8 cellular contexts compared by ENCODE assay signal in the genomic region with DNA sequence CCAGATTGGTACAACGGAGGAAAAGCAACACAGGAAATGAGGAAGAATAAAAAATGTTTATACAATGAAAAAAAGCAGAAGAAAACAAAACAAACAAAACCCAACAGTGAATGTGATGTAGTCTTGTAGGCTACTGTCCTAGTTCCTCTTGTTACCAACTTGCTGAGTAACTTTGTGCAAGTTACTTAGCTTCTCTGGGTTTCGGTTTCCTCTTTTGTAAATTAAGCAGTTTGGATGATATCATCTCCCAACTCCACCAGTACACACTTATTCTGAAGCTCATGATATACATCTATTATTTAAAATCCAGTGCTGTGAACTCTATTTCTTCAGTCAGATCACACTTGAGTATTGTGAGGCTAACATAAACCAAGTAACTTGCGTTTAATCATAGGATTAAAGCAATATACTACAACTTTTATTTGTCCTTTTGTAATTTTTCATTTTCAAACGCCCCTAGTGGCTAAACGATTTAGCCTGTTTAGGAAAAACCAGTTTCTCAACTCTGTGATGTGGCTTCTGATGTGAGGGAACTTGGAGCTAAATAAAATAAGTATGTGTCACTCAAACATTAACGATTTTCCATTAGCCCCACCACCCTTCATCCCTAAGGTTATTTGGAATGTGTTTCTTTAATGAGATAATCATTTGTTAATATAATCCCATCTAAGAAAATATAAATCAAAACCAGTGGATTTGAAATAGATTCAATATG. TPM values are rescaled to one million over a fixed set of nuclear protein-coding genes. Genes with fewer than 3 reads are reported as not detected.
A peak's percentile ranks its signal among the peaks of the same experiment; 100 is the strongest.
DNase-seq lines count a peak whose midpoint lies in the region; ATAC-seq, FAIRE-seq and TF ChIP-seq lines count a peak whose summit lies in the region.

No MANE protein-coding gene starts in this region.

- H3K36me3 Mint-ChIP-seq in dendritic cell treated with granulocyte-macrophage colony-stimulating factor and Interleukin-4, amounts not matched to agents 40 ng/mL and 50 ng/mL, for 4 days (ENCODE audit: low read depth), result peaks cover 24% of the 10 kb centered on the region
- peaks cover 9 to 13% (median 11%) of the 10 kb centered on the region in 3 donors for H3K36me3 Mint-ChIP-seq in naive thymus-derived CD8-positive, alpha-beta T cell

- intact Hi-C loops in dendritic cell treated with granulocyte-macrophage colony-stimulating factor and Interleukin-4, amounts not matched to agents 40 ng/mL and 50 ng/mL, for 4 days (cut with micrococcal nuclease), result no loop called here
- intact Hi-C loops in Right ventricle myocardium inferior (cut with DNase I), result no loop called here

- peaks cover 29% of the 10 kb centered on the region for H3K4me1 Mint-ChIP-seq in dendritic cell treated with granulocyte-macrophage colony-stimulating factor and Interleukin-4, amounts not matched to agents 40 ng/mL and 50 ng/mL, for 4 days (ENCODE audit: low read depth)
- H3K4me1 Mint-ChIP-seq in naive thymus-derived CD8-positive, alpha-beta T cell, result peaks cover 24 to 64% (median 54%) of the 10 kb centered on the region in 4 donors

- H3K27ac Mint-ChIP-seq in dendritic cell treated with granulocyte-macrophage colony-stimulating factor and Interleukin-4, amounts not matched to agents 40 ng/mL and 50 ng/mL, for 4 days, result peak overlapping the region; percentile 99
- H3K27ac Mint-ChIP-seq in naive thymus-derived CD8-positive, alpha-beta T cell, result peak overlapping the region; percentile 72 to 100 (median 100)

- peak; percentile 39 for FAIRE-seq in RCC 7860 (lab: Jason Lieb, UNC)

- peak overlapping the region; percentile 81 for H3K4me3 Mint-ChIP-seq in dendritic cell treated with granulocyte-macrophage colony-stimulating factor and Interleukin-4, amounts not matched to agents 40 ng/mL and 50 ng/mL, for 4 days
- H3K4me3 Mint-ChIP-seq in naive thymus-derived CD8-positive, alpha-beta T cell, result peak overlapping the region; percentile 83 to 97 (median 92)

- no peaks in the 10 kb centered on the region for H3K9me3 Mint-ChIP-seq in dendritic cell treated with granulocyte-macrophage colony-stimulating factor and Interleukin-4, amounts not matched to agents 40 ng/mL and 50 ng/mL, for 4 days
- H3K9me3 Mint-ChIP-seq in naive thymus-derived CD8-positive, alpha-beta T cell, result peaks cover 0 to 4% (median 0%) of the 10 kb centered on the region in 9 donors

- no peaks in the 10 kb centered on the region for H3K27me3 Mint-ChIP-seq in dendritic cell treated with granulocyte-macrophage colony-stimulating factor and Interleukin-4, amounts not matched to agents 40 ng/mL and 50 ng/mL, for 4 days
- peaks cover 0 to 4% (median 0%) of the 10 kb centered on the region in 5 donors for H3K27me3 Mint-ChIP-seq in naive thymus-derived CD8-positive, alpha-beta T cell

- in situ Hi-C loops in Caki2 (cut with HindIII; ENCODE audit: low pct_unique_long_range_greater_than_20kb, low sequenced_read_pairs), result no loop called here

- POLR2A ChIA-PET in naive thymus-derived CD8-positive, alpha-beta T cell (lab: Charles Lee), result interaction anchor here (1.0 to 23.0 kb wide), 11 partner anchors 17 to 512 kb away, joined by 3 to 596 read pairs (median 10); partner anchors contain the start of genes GALK1, MIF4GD, MRPL38 and TRIM65

- ATAC-seq in naive thymus-derived CD8-positive, alpha-beta T cell, result no peak
- ATAC-seq in GM19351 (IDR thresholded peaks at IDR 0.05; ENCODE audit: unreplicated experiment), result no peak
- ATAC-seq in Right ventricle myocardium inferior, result no peak

- DNase-seq in Caki2 (ENCODE audit: low read depth) (peak; percentile 51), HFF-Myc (ENCODE audit: extremely low read depth, low read depth) (no peak), RCC 7860 (ENCODE audit: low spot score) (peak; percentile 38), NCI-H1436 (lab: John Stamatoyannopoulos, UW) (no peak), Right ventricle myocardium inferior (ENCODE audit: missing footprints) (no peak)
- peak in 4 of 10 donors; percentile 29 to 60 (median 57) for DNase-seq in naive thymus-derived CD8-positive, alpha-beta T cell

- H3K4me3 ChIP-seq in HFF-Myc (replicated peaks; ENCODE audit: low read depth, low read length), result no peak overlapping the region; the same call in 1 of the 2 replicates

- TF ChIP-seq CTCF in HFF-Myc (IDR thresholded peaks at IDR 0.05; ENCODE audit: low read depth, low read length, missing control alignments), result peak; percentile 63

RNA-seq across cellular contexts. Expression of gene UNK, which starts 1.4 kb away (rescaled TPM):
- 34.4 and 37.1 TPM in 2 replicates for total RNA-seq in Caki2 (2014; rRNA removed; shearing (Covaris generic); ENCODE audit: low replicate concordance)
- total RNA-seq in naive thymus-derived CD8-positive, alpha-beta T cell, result 10 to 100 TPM; 55.6 to 57.7 TPM
- polyA plus RNA-seq in naive thymus-derived CD8-positive, alpha-beta T cell, result 10 to 100 TPM; 24.4 to 26.9 (median 26.2) TPM
- total RNA-seq in Right ventricle myocardium inferior, result 16.0 TPM

RNA-seq across cellular contexts. Expression of gene GALK1, which starts 18.2 kb away (rescaled TPM):
- 45.8 and 57.3 TPM in 2 replicates for total RNA-seq in Caki2 (2014; rRNA removed; shearing (Covaris generic); ENCODE audit: low replicate concordance)
- total RNA-seq in naive thymus-derived CD8-positive, alpha-beta T cell, result 10 to 100 TPM; 14.8 to 18.0 TPM
- polyA plus RNA-seq in naive thymus-derived CD8-positive, alpha-beta T cell, result 10 to 100 TPM in 2 of 3 donors, 1 to 10 TPM in 1; 9.5 to 14.4 (median 13.9) TPM
- total RNA-seq in Right ventricle myocardium inferior, result 23.8 TPM

Comparison
In these comparisons a context has a peak if more than half of its experiments do, and no peak if none do; other contexts are left out.
1. DNase-seq: peak in Caki2 (single experiment) and RCC 7860 (single experiment); none in HFF-Myc (single experiment), NCI-H1436 (single experiment) and Right ventricle myocardium inferior (single experiment).